8 cellular contexts compared by ENCODE assay signal in the genomic region with DNA sequence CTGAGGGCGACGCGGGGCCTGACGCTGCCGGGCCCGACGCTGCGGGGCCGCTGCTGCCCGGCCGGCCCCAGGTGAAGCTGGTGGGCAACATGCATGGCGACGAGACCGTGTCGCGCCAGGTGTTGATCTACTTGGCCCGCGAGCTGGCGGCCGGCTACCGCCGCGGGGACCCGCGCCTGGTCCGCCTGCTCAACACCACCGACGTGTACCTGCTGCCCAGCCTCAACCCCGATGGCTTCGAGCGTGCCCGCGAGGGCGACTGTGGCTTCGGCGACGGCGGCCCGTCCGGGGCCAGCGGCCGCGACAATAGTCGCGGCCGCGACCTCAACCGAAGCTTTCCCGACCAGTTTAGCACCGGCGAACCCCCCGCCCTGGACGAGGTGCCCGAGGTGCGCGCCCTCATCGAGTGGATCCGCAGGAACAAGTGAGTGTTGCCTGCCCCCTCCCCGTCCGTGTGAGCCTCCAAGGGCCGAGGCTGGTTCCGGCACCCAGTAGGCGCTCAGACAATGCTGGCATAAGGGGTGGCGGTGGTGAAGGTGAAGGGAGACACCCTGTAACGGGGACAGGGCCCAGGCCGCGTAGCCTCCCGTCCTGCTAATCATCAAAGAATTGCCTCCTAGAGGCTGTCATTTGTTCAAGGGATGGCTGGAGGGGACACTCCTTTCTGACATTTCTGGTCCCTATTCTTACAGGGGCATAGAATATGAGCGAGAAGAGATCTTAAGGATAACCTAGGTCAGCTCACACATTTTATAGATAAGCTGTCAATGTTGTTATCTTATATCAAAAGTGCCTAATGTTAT. TPM values are rescaled to one million over a fixed set of nuclear protein-coding genes. Genes with fewer than 3 reads are reported as not detected.
DNase-seq lines count a peak whose midpoint lies in the region; ATAC-seq and FAIRE-seq lines count a peak whose summit lies in the region.

No MANE protein-coding gene starts in this region.

- FAIRE-seq in HTR-8/SVneo (lab: Jason Lieb, UNC), result no peak

- ATAC-seq in HG03066 (IDR thresholded peaks at IDR 0.05; ENCODE audit: low read depth, unreplicated experiment), result peak; percentile 30
- peak; percentile 39 for ATAC-seq in left lobe of liver

- DNase-seq in DMS53 (lab: John Stamatoyannopoulos, UW) (peak; percentile 57), DMS53 treated with DMSO at 0.1 percent for 48 hours (lab: John Stamatoyannopoulos, UW; ENCODE audit: unreplicated experiment) (no peak), T-helper 9 cell (peak; percentile 15), cerebellar cortex (ENCODE audit: low spot score) (peak; percentile 18), left lobe of liver (ENCODE audit: low spot score) (peak; percentile 60), HTR-8/SVneo (ENCODE audit: insufficient read length, low spot score) (no peak)
- DNase-seq in stimulated activated naive CD4-positive, alpha-beta T cell (lab: John Stamatoyannopoulos, UW), result peak in 4 of 6 experiments; percentile 8 to 58 (median 23)

RNA-seq across cellular contexts. Expression of a gene that starts 0.8 kb away (rescaled TPM):
- 33.8 TPM for total RNA-seq in left lobe of liver

RNA-seq across cellular contexts. Expression of a gene that starts 45.6 kb away (rescaled TPM):
- total RNA-seq in left lobe of liver, result not detected

Comparison
In these comparisons a context has a peak if more than half of its experiments do, and no peak if none do; other contexts are left out.
1. DNase-seq: peak in DMS53 (single experiment), T-helper 9 cell (single experiment), cerebellar cortex (single experiment), left lobe of liver (single experiment) and stimulated activated naive CD4-positive, alpha-beta T cell (4 of 6); none in DMS53 treated with DMSO at 0.1 percent for 48 hours (single experiment) and HTR-8/SVneo (single experiment).